In genomic region chr5:167644619-167645018, GRCh38 we compare ENCODE assay signal across 22 cellular contexts.
A peak's percentile ranks its signal among the peaks of the same experiment; 100 is the strongest.
DNase-seq lines count a peak whose midpoint lies in the region; ATAC-seq and TF ChIP-seq lines count a peak whose summit lies in the region.
"Had no signal": no experiment of that assay in that cellular context is flagged by ENCODE, and none has a peak within 500 bp of the region (broad histone marks: within the 10 kb centered on the region; RNA-seq: fewer than 3 reads in every experiment).

No MANE protein-coding gene starts in this region.

- H3K9ac ChIP-seq in trophoblast cell (ENCODE audit: low read length), result no peak overlapping the region

- WGBS in trophoblast cell (ENCODE audit: extremely low coverage, insufficient coverage, insufficient read length), result no CpG with 5 or more reads among the region's 2 CpGs

- no peak overlapping the region for H3K23ac ChIP-seq in trophoblast cell (ENCODE audit: low read length)

- DNase-seq in HCEC 1CT, result peak; percentile 54
- DNase-seq in RPMI7951 (ENCODE audit: low read depth), result peak; percentile 8
- peak; percentile 96 for DNase-seq in epithelial cell of esophagus (ENCODE audit: low read depth)
- DNase-seq in trophoblast cell, result peak; percentile 72 to 96
- DNase-seq in COLO668 (lab: John Stamatoyannopoulos, UW; ENCODE audit: unreplicated experiment), result no peak
- DNase-seq in NOMO-1 treated with dmso at 0.1 percent for 144 hours (lab: John Stamatoyannopoulos, UW; ENCODE audit: unreplicated experiment), result no peak
- DNase-seq: activated CD4-positive, alpha-beta T cell treated with anti-CD3 and anti-CD28 coated beads, Interleukin-2, amount 10 ng/mL, durations not matched to agents 7 days and 5 days; activated CD8-positive, alpha-beta memory T cell treated with anti-CD3 and anti-CD28 coated beads, Interleukin-2, amount 50 U/mL, for 4 hours; activated gamma-delta T cell; adrenal gland; effector CD4-positive, alpha-beta T cell; H7; KBM-7; lower lobe of right lung; NCI-H1092; NCI-H2081; NCI-H510A; SHP77 treated with DMSO at 0.1 percent for 48 hours; sigmoid colon; stimulated activated naive B cell treated with anti-CD40 and anti-IgM and Interleukin-4, amounts not matched to agents 10 μg/mL and 1 μg/mL and 100 μg/mL, for 72 hours had no signal

- H3K27me3 ChIP-seq in trophoblast cell (ENCODE audit: insufficient read depth, low read length), result no peaks in the 10 kb centered on the region
- H3K27me3 ChIP-seq: adrenal gland, sigmoid colon had no signal

- ATAC-seq in HG02623 (IDR thresholded peaks at IDR 0.05; ENCODE audit: unreplicated experiment) (no peak), HG03135 (IDR thresholded peaks at IDR 0.05; ENCODE audit: unreplicated experiment) (no peak)
- ATAC-seq: lower lobe of right lung; stimulated activated naive B cell treated with anti-CD40 and anti-IgM and Interleukin-4, amounts not matched to agents 10 μg/mL and 1 μg/mL and 100 μg/mL, for 72 hours had no signal

- no peak overlapping the region for H2BK120ac ChIP-seq in trophoblast cell (ENCODE audit: insufficient read depth, low read length, poor library complexity)

- H4K12ac ChIP-seq in trophoblast cell (ENCODE audit: low read depth, low read length), result no peak overlapping the region

- no peaks in the 10 kb centered on the region for H3K4me1 ChIP-seq in trophoblast cell (ENCODE audit: control insufficient read depth in 1 of 2, insufficient read depth in 2 of 2, low read length in 2 of 2)
- H3K4me1 ChIP-seq: adrenal gland, sigmoid colon had no signal

- no peaks in the 10 kb centered on the region for H3K9me3 ChIP-seq in trophoblast cell (ENCODE audit: insufficient read depth, low read depth, low read length)
- H3K9me3 ChIP-seq: adrenal gland, lower lobe of right lung, sigmoid colon had no signal

- H3K18ac ChIP-seq in trophoblast cell (ENCODE audit: low read length), result no peak overlapping the region

- H2BK5ac ChIP-seq in trophoblast cell (ENCODE audit: low read depth, low read length, poor library complexity), result no peak overlapping the region

- H3K14ac ChIP-seq in trophoblast cell (ENCODE audit: low read length), result no peak overlapping the region

- no peak overlapping the region for H3K4me3 ChIP-seq in epithelial cell of esophagus (ENCODE audit: low read length)
- no peak overlapping the region for H3K4me3 ChIP-seq in trophoblast cell (ENCODE audit: low read depth, low read length)
- H3K4me3 ChIP-seq: adrenal gland, lower lobe of right lung, sigmoid colon had no signal

- no peak overlapping the region for H3K4ac ChIP-seq in trophoblast cell (ENCODE audit: low read depth, low read length)

- H3K27ac ChIP-seq in trophoblast cell (ENCODE audit: low read depth, low read length), result no peak overlapping the region
- H3K27ac ChIP-seq: adrenal gland, lower lobe of right lung, sigmoid colon had no signal

- H2AFZ ChIP-seq in trophoblast cell (ENCODE audit: insufficient read depth, low read length, poor library complexity), result no peak overlapping the region

- no peaks in the 10 kb centered on the region for H3K79me1 ChIP-seq in trophoblast cell (ENCODE audit: low read length)

- no peak overlapping the region for H4K8ac ChIP-seq in trophoblast cell (ENCODE audit: low read depth, low read length)

- no peak overlapping the region for H3K4me2 ChIP-seq in trophoblast cell (ENCODE audit: low read length)

- TF ChIP-seq CTCF in epithelial cell of esophagus (IDR thresholded peaks at IDR 0.05; ENCODE audit: insufficient read depth, low read depth, low read length, missing control alignments), result no peak

- H2AK5ac ChIP-seq in trophoblast cell (ENCODE audit: low read length), result no peak overlapping the region

- no peak overlapping the region for H2BK12ac ChIP-seq in trophoblast cell (ENCODE audit: low read length)

- no peak overlapping the region for H4K91ac ChIP-seq in trophoblast cell (ENCODE audit: low read depth, low read length)

- H3K79me2 ChIP-seq in trophoblast cell (ENCODE audit: control insufficient read depth, insufficient read depth, low read length, poor library complexity), result no peaks in the 10 kb centered on the region

- no peaks in the 10 kb centered on the region for H3K36me3 ChIP-seq in trophoblast cell (ENCODE audit: control insufficient read depth in 1 of 2, insufficient read depth in 2 of 2, low read length in 2 of 2)
- H3K36me3 ChIP-seq: adrenal gland, lower lobe of right lung, sigmoid colon had no signal

Comparison
In these comparisons a context has a peak if more than half of its experiments do, and no peak if none do; other contexts are left out.
1. DNase-seq: peak in HCEC 1CT (single experiment), RPMI7951 (single experiment), epithelial cell of esophagus (single experiment) and trophoblast cell (2 of 2); none in COLO668 (single experiment) and NOMO-1 treated with dmso at 0.1 percent for 144 hours (single experiment).